Comparison of ENCODE assay signal across 1 cellular context in genomic region chr19:48964205-48965032, GRCh38.
TF ChIP-seq lines count a peak whose summit lies in the region.

No MANE protein-coding gene starts in this region.

TF ChIP-seq in K562, 482 proteins besides CTCF, POLR2A, EP300 and RAD21 (continued from another document and continues in another):
- TF ChIP-seq, protein P1, sequence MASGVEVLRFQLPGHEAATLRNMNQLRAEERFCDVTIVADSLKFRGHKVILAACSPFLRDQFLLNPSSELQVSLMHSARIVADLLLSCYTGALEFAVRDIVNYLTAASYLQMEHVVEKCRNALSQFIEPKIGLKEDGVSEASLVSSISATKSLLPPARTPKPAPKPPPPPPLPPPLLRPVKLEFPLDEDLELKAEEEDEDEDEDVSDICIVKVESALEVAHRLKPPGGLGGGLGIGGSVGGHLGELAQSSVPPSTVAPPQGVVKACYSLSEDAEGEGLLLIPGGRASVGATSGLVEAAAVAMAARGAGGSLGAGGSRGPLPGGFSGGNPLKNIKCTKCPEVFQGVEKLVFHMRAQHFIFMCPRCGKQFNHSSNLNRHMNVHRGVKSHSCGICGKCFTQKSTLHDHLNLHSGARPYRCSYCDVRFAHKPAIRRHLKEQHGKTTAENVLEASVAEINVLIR (CRISPR knock-in tag; IDR thresholded peaks at IDR 0.05): no peak
- TF ChIP-seq CBFA2T2 (conservative IDR thresholded peaks at IDR 0.05) (0 out of 2 replicates have a peak, but pooled peaks have one; percentile 12), SP2 (IDR thresholded peaks at IDR 0.05; ENCODE audit: extremely low read depth, low read depth, low read length, poor library complexity, severe bottlenecking) (no peak), GABPB1 (CRISPR knock-in tag; IDR thresholded peaks at IDR 0.05) (no peak), E2F3 (CRISPR knock-in tag; IDR thresholded peaks at IDR 0.05) (no peak), RBM22 (IDR thresholded peaks at IDR 0.05; ENCODE audit: low read depth, low read length, poor library complexity, severe bottlenecking) (no peak), SMARCA4 (IDR thresholded peaks at IDR 0.05) (no peak; the same call in 1 of the 2 replicates), ZNF445 (CRISPR knock-in tag; IDR thresholded peaks at IDR 0.05; ENCODE audit: low read depth) (no peak), EZH2 (IDR thresholded peaks at IDR 0.05; ENCODE audit: borderline replicate concordance, low read depth, low read length) (no peak), FOXP4 (CRISPR knock-in tag; IDR thresholded peaks at IDR 0.05; ENCODE audit: borderline replicate concordance) (no peak), ZNF707 (CRISPR knock-in tag; conservative IDR thresholded peaks at IDR 0.05) (no peak), NFIC (IDR thresholded peaks at IDR 0.05) (no peak), EGR1 (conservative IDR thresholded peaks at IDR 0.05) (0 out of 2 replicates have a peak, but pooled peaks have one; percentile 13), ZNF584 (CRISPR knock-in tag; IDR thresholded peaks at IDR 0.05; ENCODE audit: low read depth) (no peak), RBM25 (IDR thresholded peaks at IDR 0.05; ENCODE audit: low read depth, low read length, severe bottlenecking) (no peak), BCOR (IDR thresholded peaks at IDR 0.05) (no peak), CBX2 (IDR thresholded peaks at IDR 0.05; ENCODE audit: insufficient read depth, low read length, poor library complexity, severe bottlenecking) (no peak), KDM4B (IDR thresholded peaks at IDR 0.05; ENCODE audit: borderline replicate concordance in 2 of 2, low read depth in 1 of 2) (no peak), XRCC4 (IDR thresholded peaks at IDR 0.05; ENCODE audit: extremely low read depth, insufficient read depth, insufficient read length) (no peak), PTBP1 (IDR thresholded peaks at IDR 0.05; ENCODE audit: low read depth, low read length) (no peak), MCM2 (IDR thresholded peaks at IDR 0.05; ENCODE audit: low read depth) (no peak), ZNF212 (CRISPR knock-in tag; IDR thresholded peaks at IDR 0.05) (no peak), FOXJ2 (tag; IDR thresholded peaks at IDR 0.05) (no peak), KLF16 (IDR thresholded peaks at IDR 0.05) (0 out of 2 replicates have a peak, but pooled peaks have one; percentile 16), SUPT5H (IDR thresholded peaks at IDR 0.05) (peak; percentile 1; the same call in 1 of the 2 replicates), GATAD2B (IDR thresholded peaks at IDR 0.05; ENCODE audit: borderline replicate concordance) (no peak), CBX5 (IDR thresholded peaks at IDR 0.05; ENCODE audit: borderline replicate concordance, low read depth) (no peak), RFX1 (IDR thresholded peaks at IDR 0.05) (no peak), POU5F1 (IDR thresholded peaks at IDR 0.05; ENCODE audit: borderline replicate concordance, low read depth, low read length, partially characterized antibody) (no peak), ZC3H8 (IDR thresholded peaks at IDR 0.05) (no peak), DMBX1 (CRISPR knock-in tag; IDR thresholded peaks at IDR 0.05; ENCODE audit: borderline replicate concordance) (no peak; the same call in 1 of the 2 replicates), PPARD (CRISPR knock-in tag; IDR thresholded peaks at IDR 0.05) (no peak), ZSCAN29 (IDR thresholded peaks at IDR 0.05) (no peak), PRPF4 (IDR thresholded peaks at IDR 0.05; ENCODE audit: insufficient read depth, low read depth, low read length, poor library complexity, severe bottlenecking) (no peak), HCFC1 (IDR thresholded peaks at IDR 0.05; ENCODE audit: low read depth, low read length) (no peak), ZNF23 (CRISPR knock-in tag; IDR thresholded peaks at IDR 0.05) (no peak), FUS (optimal IDR thresholded peaks at IDR 0.05; ENCODE audit: low read depth, low read length) (no peak), ZNF830 (CRISPR knock-in tag; IDR thresholded peaks at IDR 0.05) (no peak), DPF2 (IDR thresholded peaks at IDR 0.05) (no peak), XRCC5 (IDR thresholded peaks at IDR 0.05; ENCODE audit: low read depth, low read length) (no peak), NFIX (CRISPR knock-in tag; IDR thresholded peaks at IDR 0.05; ENCODE audit: low read depth) (no peak; the same call in 1 of the 2 replicates), ZBTB1 (CRISPR knock-in tag; IDR thresholded peaks at IDR 0.05; ENCODE audit: borderline replicate concordance, low read depth) (no peak), ZNF316 (IDR thresholded peaks at IDR 0.05) (no peak), POLR2B (IDR thresholded peaks at IDR 0.05; ENCODE audit: low read depth, partially characterized antibody) (no peak), TCF7L2 (IDR thresholded peaks at IDR 0.05; ENCODE audit: low read depth, low read length) (no peak), NBN (IDR thresholded peaks at IDR 0.05; ENCODE audit: low read depth) (0 out of 2 replicates have a peak, but pooled peaks have one; percentile 21), THRAP3 (IDR thresholded peaks at IDR 0.05; ENCODE audit: borderline replicate concordance) (0 out of 2 replicates have a peak, but pooled peaks have one; percentile 18), ZNF644 (tag; IDR thresholded peaks at IDR 0.05; ENCODE audit: low read depth) (peak; percentile 25; the same call in 1 of the 2 replicates), SLC30A9 (CRISPR knock-in tag; IDR thresholded peaks at IDR 0.05) (no peak)
- TF ChIP-seq, protein P2, sequence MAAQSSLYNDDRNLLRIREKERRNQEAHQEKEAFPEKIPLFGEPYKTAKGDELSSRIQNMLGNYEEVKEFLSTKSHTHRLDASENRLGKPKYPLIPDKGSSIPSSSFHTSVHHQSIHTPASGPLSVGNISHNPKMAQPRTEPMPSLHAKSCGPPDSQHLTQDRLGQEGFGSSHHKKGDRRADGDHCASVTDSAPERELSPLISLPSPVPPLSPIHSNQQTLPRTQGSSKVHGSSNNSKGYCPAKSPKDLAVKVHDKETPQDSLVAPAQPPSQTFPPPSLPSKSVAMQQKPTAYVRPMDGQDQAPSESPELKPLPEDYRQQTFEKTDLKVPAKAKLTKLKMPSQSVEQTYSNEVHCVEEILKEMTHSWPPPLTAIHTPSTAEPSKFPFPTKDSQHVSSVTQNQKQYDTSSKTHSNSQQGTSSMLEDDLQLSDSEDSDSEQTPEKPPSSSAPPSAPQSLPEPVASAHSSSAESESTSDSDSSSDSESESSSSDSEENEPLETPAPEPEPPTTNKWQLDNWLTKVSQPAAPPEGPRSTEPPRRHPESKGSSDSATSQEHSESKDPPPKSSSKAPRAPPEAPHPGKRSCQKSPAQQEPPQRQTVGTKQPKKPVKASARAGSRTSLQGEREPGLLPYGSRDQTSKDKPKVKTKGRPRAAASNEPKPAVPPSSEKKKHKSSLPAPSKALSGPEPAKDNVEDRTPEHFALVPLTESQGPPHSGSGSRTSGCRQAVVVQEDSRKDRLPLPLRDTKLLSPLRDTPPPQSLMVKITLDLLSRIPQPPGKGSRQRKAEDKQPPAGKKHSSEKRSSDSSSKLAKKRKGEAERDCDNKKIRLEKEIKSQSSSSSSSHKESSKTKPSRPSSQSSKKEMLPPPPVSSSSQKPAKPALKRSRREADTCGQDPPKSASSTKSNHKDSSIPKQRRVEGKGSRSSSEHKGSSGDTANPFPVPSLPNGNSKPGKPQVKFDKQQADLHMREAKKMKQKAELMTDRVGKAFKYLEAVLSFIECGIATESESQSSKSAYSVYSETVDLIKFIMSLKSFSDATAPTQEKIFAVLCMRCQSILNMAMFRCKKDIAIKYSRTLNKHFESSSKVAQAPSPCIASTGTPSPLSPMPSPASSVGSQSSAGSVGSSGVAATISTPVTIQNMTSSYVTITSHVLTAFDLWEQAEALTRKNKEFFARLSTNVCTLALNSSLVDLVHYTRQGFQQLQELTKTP (IDR thresholded peaks at IDR 0.05; ENCODE audit: low read depth in 1 of 2, partially characterized antibody in 2 of 2): no peak
- TF ChIP-seq, protein P3, sequence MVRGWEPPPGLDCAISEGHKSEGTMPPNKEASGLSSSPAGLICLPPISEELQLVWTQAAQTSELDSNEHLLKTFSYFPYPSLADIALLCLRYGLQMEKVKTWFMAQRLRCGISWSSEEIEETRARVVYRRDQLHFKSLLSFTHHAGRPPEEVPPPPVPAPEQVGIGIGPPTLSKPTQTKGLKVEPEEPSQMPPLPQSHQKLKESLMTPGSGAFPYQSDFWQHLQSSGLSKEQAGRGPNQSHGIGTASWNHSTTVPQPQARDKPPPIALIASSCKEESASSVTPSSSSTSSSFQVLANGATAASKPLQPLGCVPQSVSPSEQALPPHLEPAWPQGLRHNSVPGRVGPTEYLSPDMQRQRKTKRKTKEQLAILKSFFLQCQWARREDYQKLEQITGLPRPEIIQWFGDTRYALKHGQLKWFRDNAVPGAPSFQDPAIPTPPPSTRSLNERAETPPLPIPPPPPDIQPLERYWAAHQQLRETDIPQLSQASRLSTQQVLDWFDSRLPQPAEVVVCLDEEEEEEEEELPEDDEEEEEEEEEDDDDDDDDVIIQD (CRISPR knock-in tag; IDR thresholded peaks at IDR 0.05): no peak
- TF ChIP-seq, protein P4, sequence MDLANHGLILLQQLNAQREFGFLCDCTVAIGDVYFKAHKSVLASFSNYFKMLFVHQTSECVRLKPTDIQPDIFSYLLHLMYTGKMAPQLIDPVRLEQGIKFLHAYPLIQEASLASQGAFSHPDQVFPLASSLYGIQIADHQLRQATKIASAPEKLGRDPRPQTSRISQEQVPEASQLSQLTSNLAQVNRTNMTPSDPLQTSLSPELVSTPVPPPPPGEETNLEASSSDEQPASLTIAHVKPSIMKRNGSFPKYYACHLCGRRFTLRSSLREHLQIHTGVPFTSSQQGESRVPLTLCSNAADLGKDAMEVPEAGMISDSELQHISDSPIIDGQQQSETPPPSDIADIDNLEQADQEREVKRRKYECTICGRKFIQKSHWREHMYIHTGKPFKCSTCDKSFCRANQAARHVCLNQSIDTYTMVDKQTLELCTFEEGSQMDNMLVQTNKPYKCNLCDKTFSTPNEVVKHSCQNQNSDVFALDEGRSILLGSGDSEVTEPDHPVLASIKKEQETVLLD (IDR thresholded peaks at IDR 0.05): no peak
- TF ChIP-seq, protein P5, sequence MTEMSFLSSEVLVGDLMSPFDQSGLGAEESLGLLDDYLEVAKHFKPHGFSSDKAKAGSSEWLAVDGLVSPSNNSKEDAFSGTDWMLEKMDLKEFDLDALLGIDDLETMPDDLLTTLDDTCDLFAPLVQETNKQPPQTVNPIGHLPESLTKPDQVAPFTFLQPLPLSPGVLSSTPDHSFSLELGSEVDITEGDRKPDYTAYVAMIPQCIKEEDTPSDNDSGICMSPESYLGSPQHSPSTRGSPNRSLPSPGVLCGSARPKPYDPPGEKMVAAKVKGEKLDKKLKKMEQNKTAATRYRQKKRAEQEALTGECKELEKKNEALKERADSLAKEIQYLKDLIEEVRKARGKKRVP (CRISPR knock-in tag; IDR thresholded peaks at IDR 0.05): no peak
- TF ChIP-seq, protein P6, sequence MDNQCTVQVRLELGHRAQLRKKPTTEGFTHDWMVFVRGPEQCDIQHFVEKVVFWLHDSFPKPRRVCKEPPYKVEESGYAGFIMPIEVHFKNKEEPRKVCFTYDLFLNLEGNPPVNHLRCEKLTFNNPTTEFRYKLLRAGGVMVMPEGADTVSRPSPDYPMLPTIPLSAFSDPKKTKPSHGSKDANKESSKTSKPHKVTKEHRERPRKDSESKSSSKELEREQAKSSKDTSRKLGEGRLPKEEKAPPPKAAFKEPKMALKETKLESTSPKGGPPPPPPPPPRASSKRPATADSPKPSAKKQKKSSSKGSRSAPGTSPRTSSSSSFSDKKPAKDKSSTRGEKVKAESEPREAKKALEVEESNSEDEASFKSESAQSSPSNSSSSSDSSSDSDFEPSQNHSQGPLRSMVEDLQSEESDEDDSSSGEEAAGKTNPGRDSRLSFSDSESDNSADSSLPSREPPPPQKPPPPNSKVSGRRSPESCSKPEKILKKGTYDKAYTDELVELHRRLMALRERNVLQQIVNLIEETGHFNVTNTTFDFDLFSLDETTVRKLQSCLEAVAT (IDR thresholded peaks at IDR 0.05): peak; percentile 41 to 71; a peak in 3 of 4 replicates
- TF ChIP-seq, protein P7, sequence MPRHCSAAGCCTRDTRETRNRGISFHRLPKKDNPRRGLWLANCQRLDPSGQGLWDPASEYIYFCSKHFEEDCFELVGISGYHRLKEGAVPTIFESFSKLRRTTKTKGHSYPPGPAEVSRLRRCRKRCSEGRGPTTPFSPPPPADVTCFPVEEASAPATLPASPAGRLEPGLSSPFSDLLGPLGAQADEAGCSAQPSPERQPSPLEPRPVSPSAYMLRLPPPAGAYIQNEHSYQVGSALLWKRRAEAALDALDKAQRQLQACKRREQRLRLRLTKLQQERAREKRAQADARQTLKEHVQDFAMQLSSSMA (CRISPR knock-in tag; IDR thresholded peaks at IDR 0.05): no peak
- TF ChIP-seq, protein P8, sequence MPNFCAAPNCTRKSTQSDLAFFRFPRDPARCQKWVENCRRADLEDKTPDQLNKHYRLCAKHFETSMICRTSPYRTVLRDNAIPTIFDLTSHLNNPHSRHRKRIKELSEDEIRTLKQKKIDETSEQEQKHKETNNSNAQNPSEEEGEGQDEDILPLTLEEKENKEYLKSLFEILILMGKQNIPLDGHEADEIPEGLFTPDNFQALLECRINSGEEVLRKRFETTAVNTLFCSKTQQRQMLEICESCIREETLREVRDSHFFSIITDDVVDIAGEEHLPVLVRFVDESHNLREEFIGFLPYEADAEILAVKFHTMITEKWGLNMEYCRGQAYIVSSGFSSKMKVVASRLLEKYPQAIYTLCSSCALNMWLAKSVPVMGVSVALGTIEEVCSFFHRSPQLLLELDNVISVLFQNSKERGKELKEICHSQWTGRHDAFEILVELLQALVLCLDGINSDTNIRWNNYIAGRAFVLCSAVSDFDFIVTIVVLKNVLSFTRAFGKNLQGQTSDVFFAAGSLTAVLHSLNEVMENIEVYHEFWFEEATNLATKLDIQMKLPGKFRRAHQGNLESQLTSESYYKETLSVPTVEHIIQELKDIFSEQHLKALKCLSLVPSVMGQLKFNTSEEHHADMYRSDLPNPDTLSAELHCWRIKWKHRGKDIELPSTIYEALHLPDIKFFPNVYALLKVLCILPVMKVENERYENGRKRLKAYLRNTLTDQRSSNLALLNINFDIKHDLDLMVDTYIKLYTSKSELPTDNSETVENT (CRISPR knock-in tag; IDR thresholded peaks at IDR 0.05): no peak
